In genomic region chr2:16138811-16139662, GRCh38 we compare ENCODE assay signal across 28 cellular contexts.
"Had no signal": no experiment of that assay in that cellular context is flagged by ENCODE, and none has a peak within 500 bp of the region (broad histone marks: within the 10 kb centered on the region; RNA-seq: fewer than 3 reads in every experiment).

No MANE protein-coding gene starts in this region.

- H3K27ac ChIP-seq: brain microvascular endothelial cell, coronary artery, dorsolateral prefrontal cortex, lower lobe of right lung, pancreas, psoas muscle, right atrium auricular region, suprapubic skin, tibial artery, VCaP had no signal

- H3K4me3 ChIP-seq: coronary artery, dorsolateral prefrontal cortex, lower lobe of right lung, pancreas, psoas muscle, right atrium auricular region, suprapubic skin, tibial artery had no signal

- H3K27ac Mint-ChIP-seq: activated CD4-positive, alpha-beta memory T cell treated with anti-CD3 and anti-CD28 coated beads, Interleukin-2, amount 10 ng/mL, durations not matched to agents 7 days and 5 days; activated naive CD4-positive, alpha-beta T cell treated with anti-CD3 and anti-CD28 coated beads, Interleukin-2, amount 10 ng/mL, durations not matched to agents 7 days and 5 days; activated naive CD8-positive, alpha-beta T cell treated with anti-CD3 and anti-CD28 coated beads, Interleukin-2, amount 10 ng/mL, durations not matched to agents 7 days and 5 days; activated T-cell treated with anti-CD3 and anti-CD28 coated beads, Interleukin-2, amount 50 U/mL, for 24 hours; effector memory CD8-positive, alpha-beta T cell; immature natural killer cell; natural killer cell treated with Interleukin-12 subunit alpha and Interleukin-12 subunit beta and Interleukin-15 and Interleukin-18, amount 100 ng/mL, for 72 hours had no signal

- H3K27me3 ChIP-seq: brain microvascular endothelial cell, dorsolateral prefrontal cortex, pancreas, right atrium auricular region, suprapubic skin, tibial artery had no signal

- H3K9me3 ChIP-seq: lower lobe of right lung, pancreas, psoas muscle, right atrium auricular region, suprapubic skin, tibial artery had no signal

- H3K4me1 Mint-ChIP-seq: activated CD4-positive, alpha-beta memory T cell treated with anti-CD3 and anti-CD28 coated beads, Interleukin-2, amount 10 ng/mL, durations not matched to agents 7 days and 5 days; activated naive CD4-positive, alpha-beta T cell treated with anti-CD3 and anti-CD28 coated beads, Interleukin-2, amount 10 ng/mL, durations not matched to agents 7 days and 5 days; activated naive CD8-positive, alpha-beta T cell treated with anti-CD3 and anti-CD28 coated beads, Interleukin-2, amount 10 ng/mL, durations not matched to agents 7 days and 5 days; immature natural killer cell had no signal

- H3K36me3 ChIP-seq: brain microvascular endothelial cell, lower lobe of right lung, pancreas, right atrium auricular region, suprapubic skin, tibial artery had no signal

- H3K4me3 Mint-ChIP-seq: activated CD4-positive, alpha-beta memory T cell treated with anti-CD3 and anti-CD28 coated beads, Interleukin-2, amount 10 ng/mL, durations not matched to agents 7 days and 5 days; activated naive CD4-positive, alpha-beta T cell treated with anti-CD3 and anti-CD28 coated beads, Interleukin-2, amount 10 ng/mL, durations not matched to agents 7 days and 5 days; activated naive CD8-positive, alpha-beta T cell treated with anti-CD3 and anti-CD28 coated beads, Interleukin-2, amount 10 ng/mL, durations not matched to agents 7 days and 5 days; activated T-cell treated with anti-CD3 and anti-CD28 coated beads, Interleukin-2, amount 50 U/mL, for 24 hours; effector memory CD8-positive, alpha-beta T cell; immature natural killer cell; natural killer cell treated with Interleukin-12 subunit alpha and Interleukin-12 subunit beta and Interleukin-15 and Interleukin-18, amount 100 ng/mL, for 72 hours had no signal

- ATAC-seq: activated CD4-positive, CD25-positive, alpha-beta regulatory T cell treated with anti-CD3 and anti-CD28 coated beads, Interleukin-2, amount 50 U/mL, for 24 hours; effector memory CD8-positive, alpha-beta T cell; lower lobe of right lung; natural killer cell treated with Interleukin-12 subunit alpha and Interleukin-12 subunit beta and Interleukin-15 and Interleukin-18, amount 100 ng/mL, for 72 hours; pancreas; psoas muscle had no signal

- DNase-seq: activated CD4-positive, alpha-beta memory T cell treated with anti-CD3 and anti-CD28 coated beads, Interleukin-2, amount 10 ng/mL, durations not matched to agents 7 days and 5 days; activated CD4-positive, alpha-beta T cell treated with anti-CD3 and anti-CD28 coated beads for 48 hours; activated CD8-positive, alpha-beta memory T cell treated with anti-CD3 and anti-CD28 coated beads, Interleukin-2, amount 50 U/mL, for 48 hours; activated gamma-delta T cell; activated naive CD4-positive, alpha-beta T cell treated with anti-CD3 and anti-CD28 coated beads, Interleukin-2, amount 10 ng/mL, durations not matched to agents 7 days and 5 days; activated naive CD8-positive, alpha-beta T cell treated with anti-CD3 and anti-CD28 coated beads, Interleukin-2, amount 10 ng/mL, durations not matched to agents 7 days and 5 days; activated T-cell treated with anti-CD3 and anti-CD28 coated beads, Interleukin-2, amount 50 U/mL, for 24 hours; brain microvascular endothelial cell; dorsolateral prefrontal cortex; effector memory CD8-positive, alpha-beta T cell; foreskin fibroblast; hippocampal formation; immature natural killer cell; lower lobe of right lung; mesendoderm; pancreas; psoas muscle; stimulated activated CD4-positive, alpha-beta T cell treated with anti-CD3 and anti-CD28 coated beads, Interleukin-15, amount 100 ng/mL, for 24 hours; stimulated activated CD4-positive, alpha-beta T cell treated with anti-CD3 and anti-CD28 coated beads, Interleukin-2, amount 100 ng/mL, for 24 hours; stimulated activated naive CD4-positive, alpha-beta T cell; T-helper 9 cell; tibial artery had no signal

- H3K36me3 Mint-ChIP-seq: activated naive CD4-positive, alpha-beta T cell treated with anti-CD3 and anti-CD28 coated beads, Interleukin-2, amount 10 ng/mL, durations not matched to agents 7 days and 5 days; activated naive CD8-positive, alpha-beta T cell treated with anti-CD3 and anti-CD28 coated beads, Interleukin-2, amount 10 ng/mL, durations not matched to agents 7 days and 5 days; immature natural killer cell; natural killer cell treated with Interleukin-12 subunit alpha and Interleukin-12 subunit beta and Interleukin-15 and Interleukin-18, amount 100 ng/mL, for 72 hours had no signal

- H3K9me3 Mint-ChIP-seq: activated CD4-positive, alpha-beta memory T cell treated with anti-CD3 and anti-CD28 coated beads, Interleukin-2, amount 10 ng/mL, durations not matched to agents 7 days and 5 days; activated naive CD4-positive, alpha-beta T cell treated with anti-CD3 and anti-CD28 coated beads, Interleukin-2, amount 10 ng/mL, durations not matched to agents 7 days and 5 days; activated naive CD8-positive, alpha-beta T cell treated with anti-CD3 and anti-CD28 coated beads, Interleukin-2, amount 10 ng/mL, durations not matched to agents 7 days and 5 days; activated T-cell treated with anti-CD3 and anti-CD28 coated beads, Interleukin-2, amount 50 U/mL, for 24 hours had no signal

- H3K4me1 ChIP-seq: lower lobe of right lung, psoas muscle, right atrium auricular region, suprapubic skin, tibial artery had no signal

- H3K27me3 Mint-ChIP-seq: activated CD4-positive, alpha-beta memory T cell treated with anti-CD3 and anti-CD28 coated beads, Interleukin-2, amount 10 ng/mL, durations not matched to agents 7 days and 5 days; activated naive CD4-positive, alpha-beta T cell treated with anti-CD3 and anti-CD28 coated beads, Interleukin-2, amount 10 ng/mL, durations not matched to agents 7 days and 5 days; activated naive CD8-positive, alpha-beta T cell treated with anti-CD3 and anti-CD28 coated beads, Interleukin-2, amount 10 ng/mL, durations not matched to agents 7 days and 5 days; effector memory CD8-positive, alpha-beta T cell; natural killer cell treated with Interleukin-12 subunit alpha and Interleukin-12 subunit beta and Interleukin-15 and Interleukin-18, amount 100 ng/mL, for 72 hours had no signal
